Comparison of ENCODE assay signal across 28 cellular contexts in genomic region chr11:100949443-100949842, GRCh38.
"Had no signal": no experiment of that assay in that cellular context is flagged by ENCODE, and none has a peak within 500 bp of the region (broad histone marks: within the 10 kb centered on the region; RNA-seq: fewer than 3 reads in every experiment).

No MANE protein-coding gene starts in this region.

- FAIRE-seq: frontal cortex had no signal

- H3K4me3 Mint-ChIP-seq: dendritic cell treated with granulocyte-macrophage colony-stimulating factor and Interleukin-4, amounts not matched to agents 40 ng/mL and 50 ng/mL, for 4 days; immature natural killer cell; memory B cell; naive thymus-derived CD4-positive, alpha-beta T cell; nephron; neural progenitor cell; stimulated activated naive CD8-positive, alpha-beta T cell treated with anti-CD3 and anti-CD28 coated beads, Interleukin-15, amount 100 ng/mL, for 72 hours had no signal

- H3K9me3 ChIP-seq: prostate gland, right atrium auricular region, thyroid gland, vagina had no signal

- H3K9me3 Mint-ChIP-seq: dendritic cell treated with granulocyte-macrophage colony-stimulating factor and Interleukin-4, amounts not matched to agents 40 ng/mL and 50 ng/mL, for 4 days; immature natural killer cell; memory B cell; nephron; neural progenitor cell; stimulated activated naive CD8-positive, alpha-beta T cell treated with anti-CD3 and anti-CD28 coated beads, Interleukin-15, amount 100 ng/mL, for 72 hours had no signal

- H3K27me3 Mint-ChIP-seq: dendritic cell treated with granulocyte-macrophage colony-stimulating factor and Interleukin-4, amounts not matched to agents 40 ng/mL and 50 ng/mL, for 4 days; memory B cell; naive thymus-derived CD4-positive, alpha-beta T cell; stimulated activated naive CD8-positive, alpha-beta T cell treated with anti-CD3 and anti-CD28 coated beads, Interleukin-15, amount 100 ng/mL, for 72 hours had no signal

- H3K27me3 ChIP-seq: neural progenitor cell, right atrium auricular region, thyroid gland, vagina had no signal

- H3K27ac ChIP-seq: neural progenitor cell, prostate gland, right atrium auricular region, thyroid gland, vagina had no signal

- H3K36me3 ChIP-seq: neural progenitor cell, prostate gland, right atrium auricular region, thyroid gland, vagina had no signal

- H3K27ac Mint-ChIP-seq: dendritic cell treated with granulocyte-macrophage colony-stimulating factor and Interleukin-4, amounts not matched to agents 40 ng/mL and 50 ng/mL, for 4 days; immature natural killer cell; memory B cell; naive thymus-derived CD4-positive, alpha-beta T cell; nephron; neural progenitor cell; stimulated activated naive CD8-positive, alpha-beta T cell treated with anti-CD3 and anti-CD28 coated beads, Interleukin-15, amount 100 ng/mL, for 72 hours had no signal

- H3K9ac ChIP-seq: neural progenitor cell had no signal

- H2AFZ ChIP-seq: neural progenitor cell had no signal

- H3K4me1 Mint-ChIP-seq: naive thymus-derived CD4-positive, alpha-beta T cell; nephron; neural progenitor cell; stimulated activated naive CD8-positive, alpha-beta T cell treated with anti-CD3 and anti-CD28 coated beads, Interleukin-15, amount 100 ng/mL, for 72 hours had no signal

- H3K4me1 ChIP-seq: neural progenitor cell, prostate gland, right atrium auricular region, thyroid gland, vagina had no signal

- DNase-seq: effector memory CD4-positive, alpha-beta T cell; hypothalamus; immature natural killer cell; islet precursor cell; kidney glomerular epithelial cell; left colon; left ventricle myocardium superior; midbrain; naive thymus-derived CD4-positive, alpha-beta T cell; stimulated activated CD4-positive, alpha-beta T cell treated with anti-CD3 and anti-CD28 coated beads, Interleukin-12 subunit alpha, Interleukin-12 subunit beta, amount 100 ng/mL, for 4 hours; stimulated activated CD4-positive, alpha-beta T cell treated with anti-CD3 and anti-CD28 coated beads, Interleukin-1b, Interleukin-23, amount 100 ng/mL, for 48 hours; stimulated activated CD4-positive, alpha-beta T cell treated with anti-CD3 and anti-CD28 coated beads, Interleukin-4, amount 100 ng/mL, for 1 hour; stimulated activated CD8-positive, alpha-beta memory T cell treated with anti-CD3 and anti-CD28 coated beads, Interleukin-4, amount 100 ng/mL, for 48 hours; stimulated activated naive CD4-positive, alpha-beta T cell; stimulated activated naive CD8-positive, alpha-beta T cell treated with anti-CD3 and anti-CD28 coated beads, Interleukin-15, amount 100 ng/mL, for 72 hours; thyroid gland; trophoblast cell had no signal

- H3K4me3 ChIP-seq: lung, neural progenitor cell, prostate gland, right atrium auricular region, smooth muscle cell, thyroid gland, vagina had no signal

- H3K4me2 ChIP-seq: neural progenitor cell, smooth muscle cell had no signal

- ATAC-seq: left colon; left ventricle myocardium superior; naive thymus-derived CD4-positive, alpha-beta T cell; sciatic nerve; stimulated activated naive CD8-positive, alpha-beta T cell treated with anti-CD3 and anti-CD28 coated beads, Interleukin-15, amount 100 ng/mL, for 72 hours had no signal
